ENCODE assay signal across 8 cellular contexts in genomic region chr5:151651997-151652645, GRCh38. TPM values are rescaled to one million over a fixed set of nuclear protein-coding genes. Genes with fewer than 3 reads are reported as not detected.
DNase-seq lines count a peak whose midpoint lies in the region; ATAC-seq, FAIRE-seq and TF ChIP-seq lines count a peak whose summit lies in the region.

No MANE protein-coding gene starts in this region.

- no peak overlapping the region for H3K27ac ChIP-seq in esophagus squamous epithelium

- FAIRE-seq in HTR-8/SVneo (lab: Jason Lieb, UNC): peak; percentile 88

- ATAC-seq in GM21526 (IDR thresholded peaks at IDR 0.05; ENCODE audit: low FRiP score, unreplicated experiment): peak; percentile 95

- no peaks in the 10 kb centered on the region for H3K9me3 Mint-ChIP-seq in nephron

- no peaks in the 10 kb centered on the region for H3K4me1 Mint-ChIP-seq in nephron

- H3K27ac Mint-ChIP-seq in nephron: peak overlapping the region in 1 of 3 experiments; percentile 23

- H3K36me3 Mint-ChIP-seq in nephron (ENCODE audit: low read depth): no peaks in the 10 kb centered on the region

- H3K27me3 ChIP-seq in esophagus squamous epithelium: no peaks in the 10 kb centered on the region

- intact Hi-C loops in esophagus squamous epithelium (cut with DNase I): loop anchor here (5.0 to 10.0 kb wide), 2 partner anchors 127 to 205 kb away; partner anchors contain the start of gene SLC36A1

- peaks cover 10% of the 10 kb centered on the region for H3K27me3 Mint-ChIP-seq in nephron (ENCODE audit: low read depth)

- H3K4me3 ChIP-seq in esophagus squamous epithelium: no peak overlapping the region

- peaks cover 6 to 41% (median 17%) of the 10 kb centered on the region in 3 donors for H3K4me1 ChIP-seq in esophagus squamous epithelium

- H3K4me3 Mint-ChIP-seq in nephron: no peak overlapping the region

- no peaks in the 10 kb centered on the region for H3K9me3 ChIP-seq in esophagus squamous epithelium

- 0% methylated on average over 1 to 3 of the region's 6 CpGs for WGBS in esophagus squamous epithelium, 2 donors

- TF ChIP-seq CTCF in esophagus squamous epithelium (IDR thresholded peaks at IDR 0.05) (peak; percentile 52 to 95 (median 84)), nephron (IDR thresholded peaks at IDR 0.05; ENCODE audit: unreplicated experiment in 3 of 3) (peak; percentile 91 to 96 (median 92))

- DNase-seq in DMS79 (lab: John Stamatoyannopoulos, UW): peak; percentile 34
- peak; percentile 87 for DNase-seq in HTR-8/SVneo (ENCODE audit: insufficient read length, low spot score)
- peak; percentile 88 for DNase-seq in OCI-M1 (lab: John Stamatoyannopoulos, UW)
- peak; percentile 57 for DNase-seq in activated T-cell treated with anti-CD3 and anti-CD28 coated beads for 24 hours (ENCODE audit: low read depth)
- no peak for DNase-seq in esophagus squamous epithelium (lab: John Stamatoyannopoulos, UW)
- DNase-seq in stromal cell of bone marrow (ENCODE audit: low read depth): peak; percentile 72

- no peaks in the 10 kb centered on the region for H3K36me3 ChIP-seq in esophagus squamous epithelium

- TF ChIP-seq POLR2A in esophagus squamous epithelium (IDR thresholded peaks at IDR 0.05): no peak

RNA-seq across cellular contexts. Expression of gene SPARC, which starts 34.6 kb away (rescaled TPM):
- 100 to 1,000 TPM in 1 of 4 donors, 10 to 100 TPM in 3; 14.9 to 164 (median 61.9) TPM for total RNA-seq in esophagus squamous epithelium
